35 cellular contexts compared by ENCODE assay signal in genomic region chr1:89095737-89096136, GRCh38.
"Had no signal": no experiment of that assay in that cellular context is flagged by ENCODE, and none has a peak within 500 bp of the region (broad histone marks: within the 10 kb centered on the region; RNA-seq: fewer than 3 reads in every experiment).

No MANE protein-coding gene starts in this region.

- H3K27me3 Mint-ChIP-seq: activated CD4-positive, alpha-beta memory T cell treated with anti-CD3 and anti-CD28 coated beads, Interleukin-2, amount 10 ng/mL, durations not matched to agents 7 days and 5 days; activated CD4-positive, alpha-beta T cell treated with anti-CD3 and anti-CD28 coated beads for 36 hours; activated CD4-positive, alpha-beta T cell treated with anti-CD3 and anti-CD28 coated beads, Interleukin-2, amount 10 ng/mL, durations not matched to agents 7 days and 5 days; activated CD8-positive, alpha-beta memory T cell treated with anti-CD3 and anti-CD28 coated beads, Interleukin-2, amount 10 ng/mL, durations not matched to agents 7 days and 5 days; activated naive CD4-positive, alpha-beta T cell treated with anti-CD3 and anti-CD28 coated beads, Interleukin-2, amount 50 U/mL, for 24 hours; activated naive CD8-positive, alpha-beta T cell; activated naive CD8-positive, alpha-beta T cell treated with anti-CD3 and anti-CD28 coated beads, Interleukin-2, amount 10 ng/mL, durations not matched to agents 7 days and 5 days; activated naive CD8-positive, alpha-beta T cell treated with anti-CD3 and anti-CD28 coated beads, Interleukin-2, amount 50 U/mL, for 24 hours had no signal

- H3K27me3 ChIP-seq: adrenal gland, body of pancreas, brain microvascular endothelial cell, breast epithelium had no signal

- H3K36me3 ChIP-seq: adrenal gland, brain microvascular endothelial cell had no signal

- DNase-seq: activated CD4-positive, alpha-beta memory T cell treated with anti-CD3 and anti-CD28 coated beads, Interleukin-2, amount 10 ng/mL, durations not matched to agents 7 days and 5 days; activated CD4-positive, alpha-beta T cell treated with anti-CD3 and anti-CD28 coated beads for 1 hour; activated CD4-positive, alpha-beta T cell treated with anti-CD3 and anti-CD28 coated beads for 36 hours; activated CD4-positive, alpha-beta T cell treated with anti-CD3 and anti-CD28 coated beads for 48 hours; activated CD4-positive, alpha-beta T cell treated with anti-CD3 and anti-CD28 coated beads, Interleukin-2, amount 10 ng/mL, durations not matched to agents 7 days and 5 days; activated CD4-positive, alpha-beta T cell treated with anti-CD3 and anti-CD28 coated beads, Interleukin-2, amount 50 U/mL, for 48 hours; activated CD4-positive, CD25-positive, alpha-beta regulatory T cell; activated CD8-positive, alpha-beta memory T cell treated with anti-CD3 and anti-CD28 coated beads for 24 hours; activated CD8-positive, alpha-beta memory T cell treated with anti-CD3 and anti-CD28 coated beads, Interleukin-2, amount 10 ng/mL, durations not matched to agents 7 days and 5 days; activated CD8-positive, alpha-beta memory T cell treated with anti-CD3 and anti-CD28 coated beads, Interleukin-2, amount 50 U/mL, for 48 hours; activated CD8-positive, alpha-beta T cell treated with anti-CD3 and anti-CD28 coated beads, Interleukin-2, amount 10 ng/mL, durations not matched to agents 7 days and 5 days; activated effector memory CD4-positive, alpha-beta T cell treated with Interleukin-2 at 50 U/mL for 16 hours; activated gamma-delta T cell; activated naive CD4-positive, alpha-beta T cell treated with anti-CD3 and anti-CD28 coated beads, Interleukin-2, amount 10 ng/mL, durations not matched to agents 7 days and 5 days; activated naive CD4-positive, alpha-beta T cell treated with Interleukin-2 at 50 U/mL for 16 hours; activated naive CD8-positive, alpha-beta T cell treated with anti-CD3 and anti-CD28 coated beads, Interleukin-2, amount 10 ng/mL, durations not matched to agents 7 days and 5 days; activated naive CD8-positive, alpha-beta T cell treated with anti-CD3 and anti-CD28 coated beads, Interleukin-2, amount 50 U/mL, for 24 hours; activated T-cell treated with anti-CD3 and anti-CD28 coated beads, Interleukin-2, amount 50 U/mL, for 4 hours; adrenal gland; amniotic stem cell; aorta; body of pancreas; brain microvascular endothelial cell; central memory CD4-positive, alpha-beta T cell; T-cell; T-helper 17 cell; T-helper 9 cell had no signal

- H3K27ac ChIP-seq: adrenal gland, body of pancreas, brain microvascular endothelial cell, breast epithelium, VCaP had no signal

- H3K9me3 ChIP-seq: adrenal gland, body of pancreas, breast epithelium had no signal

- H3K4me3 Mint-ChIP-seq: activated CD4-positive, alpha-beta memory T cell treated with anti-CD3 and anti-CD28 coated beads, Interleukin-2, amount 10 ng/mL, durations not matched to agents 7 days and 5 days; activated CD4-positive, alpha-beta T cell treated with anti-CD3 and anti-CD28 coated beads for 36 hours; activated CD4-positive, alpha-beta T cell treated with anti-CD3 and anti-CD28 coated beads, Interleukin-2, amount 10 ng/mL, durations not matched to agents 7 days and 5 days; activated CD8-positive, alpha-beta memory T cell treated with anti-CD3 and anti-CD28 coated beads, Interleukin-2, amount 10 ng/mL, durations not matched to agents 7 days and 5 days; activated CD8-positive, alpha-beta T cell treated with anti-CD3 and anti-CD28 coated beads, Interleukin-2, amount 10 ng/mL, durations not matched to agents 7 days and 5 days; activated naive CD4-positive, alpha-beta T cell treated with anti-CD3 and anti-CD28 coated beads, Interleukin-2, amount 10 ng/mL, durations not matched to agents 7 days and 5 days; activated naive CD4-positive, alpha-beta T cell treated with anti-CD3 and anti-CD28 coated beads, Interleukin-2, amount 50 U/mL, for 24 hours; activated naive CD8-positive, alpha-beta T cell; activated naive CD8-positive, alpha-beta T cell treated with anti-CD3 and anti-CD28 coated beads, Interleukin-2, amount 10 ng/mL, durations not matched to agents 7 days and 5 days; activated naive CD8-positive, alpha-beta T cell treated with anti-CD3 and anti-CD28 coated beads, Interleukin-2, amount 50 U/mL, for 24 hours; activated T-cell treated with anti-CD3 and anti-CD28 coated beads, Interleukin-2, amount 50 U/mL, for 4 hours; T-cell; T-helper 17 cell; T-helper 2 cell treated with Interferon-gamma antibody and Interleukin-4, amounts not matched to agents 5 μg/mL and 100 μg/mL, for 36 hours had no signal

- ATAC-seq: activated CD4-positive, alpha-beta T cell treated with anti-CD3 and anti-CD28 coated beads for 36 hours; activated CD4-positive, CD25-positive, alpha-beta regulatory T cell treated with anti-CD3 and anti-CD28 coated beads, Interleukin-2, amount 50 U/mL, for 24 hours; activated CD8-positive, alpha-beta memory T cell treated with anti-CD3 and anti-CD28 coated beads, Interleukin-2, amount 10 ng/mL, durations not matched to agents 7 days and 5 days; activated CD8-positive, alpha-beta T cell treated with anti-CD3 and anti-CD28 coated beads, Interleukin-2, amount 10 ng/mL, durations not matched to agents 7 days and 5 days; activated naive CD8-positive, alpha-beta T cell treated with anti-CD3 and anti-CD28 coated beads, Interleukin-2, amount 50 U/mL, for 24 hours; activated T-cell treated with anti-CD3 and anti-CD28 coated beads, Interleukin-2, amount 50 U/mL, for 4 hours; body of pancreas; T-cell; T-helper 17 cell had no signal

- FAIRE-seq: astrocyte had no signal

- H3K4me3 ChIP-seq: adrenal gland, body of pancreas, breast epithelium had no signal

- H3K27ac Mint-ChIP-seq: activated CD4-positive, alpha-beta memory T cell treated with anti-CD3 and anti-CD28 coated beads, Interleukin-2, amount 10 ng/mL, durations not matched to agents 7 days and 5 days; activated CD4-positive, alpha-beta T cell treated with anti-CD3 and anti-CD28 coated beads for 36 hours; activated CD4-positive, alpha-beta T cell treated with anti-CD3 and anti-CD28 coated beads, Interleukin-2, amount 10 ng/mL, durations not matched to agents 7 days and 5 days; activated CD8-positive, alpha-beta memory T cell treated with anti-CD3 and anti-CD28 coated beads, Interleukin-2, amount 10 ng/mL, durations not matched to agents 7 days and 5 days; activated CD8-positive, alpha-beta T cell treated with anti-CD3 and anti-CD28 coated beads, Interleukin-2, amount 10 ng/mL, durations not matched to agents 7 days and 5 days; activated naive CD4-positive, alpha-beta T cell treated with anti-CD3 and anti-CD28 coated beads, Interleukin-2, amount 10 ng/mL, durations not matched to agents 7 days and 5 days; activated naive CD4-positive, alpha-beta T cell treated with anti-CD3 and anti-CD28 coated beads, Interleukin-2, amount 50 U/mL, for 24 hours; activated naive CD8-positive, alpha-beta T cell; activated naive CD8-positive, alpha-beta T cell treated with anti-CD3 and anti-CD28 coated beads, Interleukin-2, amount 10 ng/mL, durations not matched to agents 7 days and 5 days; activated naive CD8-positive, alpha-beta T cell treated with anti-CD3 and anti-CD28 coated beads, Interleukin-2, amount 50 U/mL, for 24 hours; activated T-helper 2 cell treated with anti-CD3 and anti-CD28 coated beads, Interferon-gamma antibody, Interleukin-2, Interleukin-4, amounts not matched to agents 10 μg/mL and 5 μg/mL and 100 μg/mL, durations not matched to agents 14 hours and 24 hours and 36 hours; T-cell; T-helper 17 cell; T-helper 2 cell treated with Interferon-gamma antibody and Interleukin-4, amounts not matched to agents 5 μg/mL and 100 μg/mL, for 36 hours had no signal

- H3K4me1 ChIP-seq: adrenal gland, body of pancreas, breast epithelium had no signal

- H3K4me1 Mint-ChIP-seq: activated CD4-positive, alpha-beta memory T cell treated with anti-CD3 and anti-CD28 coated beads, Interleukin-2, amount 10 ng/mL, durations not matched to agents 7 days and 5 days; activated CD4-positive, alpha-beta T cell treated with anti-CD3 and anti-CD28 coated beads for 36 hours; activated CD4-positive, alpha-beta T cell treated with anti-CD3 and anti-CD28 coated beads, Interleukin-2, amount 10 ng/mL, durations not matched to agents 7 days and 5 days; activated CD8-positive, alpha-beta memory T cell treated with anti-CD3 and anti-CD28 coated beads, Interleukin-2, amount 10 ng/mL, durations not matched to agents 7 days and 5 days; activated naive CD4-positive, alpha-beta T cell treated with anti-CD3 and anti-CD28 coated beads, Interleukin-2, amount 10 ng/mL, durations not matched to agents 7 days and 5 days; activated naive CD4-positive, alpha-beta T cell treated with anti-CD3 and anti-CD28 coated beads, Interleukin-2, amount 50 U/mL, for 24 hours; activated naive CD8-positive, alpha-beta T cell treated with anti-CD3 and anti-CD28 coated beads, Interleukin-2, amount 10 ng/mL, durations not matched to agents 7 days and 5 days; activated naive CD8-positive, alpha-beta T cell treated with anti-CD3 and anti-CD28 coated beads, Interleukin-2, amount 50 U/mL, for 24 hours; T-cell; T-helper 17 cell had no signal
